Comparison of ENCODE assay signal across 8 cellular contexts in the genomic region with DNA sequence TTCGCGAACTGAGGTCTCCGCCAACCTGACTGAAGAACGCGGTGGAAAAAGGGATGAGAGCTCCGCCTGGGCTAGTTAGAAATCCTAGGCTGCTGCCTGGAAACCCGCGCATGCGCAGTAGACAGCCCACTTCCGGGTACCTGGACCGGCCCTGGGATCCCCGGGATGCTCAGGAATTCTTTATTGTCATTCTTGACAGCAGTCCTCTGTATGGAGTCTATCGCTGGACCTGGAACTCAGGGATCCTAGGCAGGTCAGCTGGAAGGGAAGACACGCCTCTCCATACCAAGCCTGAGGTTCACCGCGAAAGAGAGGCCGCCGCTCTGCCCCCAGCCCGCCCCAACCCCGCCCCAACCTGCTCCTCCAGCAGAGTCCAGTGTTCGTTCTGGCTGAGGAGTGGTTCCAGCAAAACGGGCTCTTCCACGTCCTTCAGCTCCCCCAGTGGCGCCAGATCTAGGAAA.
DNase-seq lines count a peak whose midpoint lies in the region; ATAC-seq and TF ChIP-seq lines count a peak whose summit lies in the region.

No MANE protein-coding gene starts in this region.

- in situ Hi-C loops in SK-MEL-5 (cut with HindIII; ENCODE audit: low pct_unique_long_range_greater_than_20kb, low sequenced_read_pairs) = no loop called here

- intact Hi-C loops in left lung (cut with DNase I) = no loop called here

- H3K36me3 ChIP-seq in left lung = no peaks in the 10 kb centered on the region

- no peaks in the 10 kb centered on the region for H3K4me1 Mint-ChIP-seq in progenitor cell of endocrine pancreas (ENCODE audit: low read depth)

- DNase-seq in DMS 273 (lab: John Stamatoyannopoulos, UW; ENCODE audit: unreplicated experiment) (peak; percentile 44), SK-MEL-5 (ENCODE audit: low read depth, low spot score) (peak; percentile 86), left lung (peak in 1 of 2 donors; percentile 84), 8988T (no peak), inferior parietal cortex (ENCODE audit: extremely low spot score) (no peak), progenitor cell of endocrine pancreas (ENCODE audit: low spot score, unreplicated experiment) (no peak)

- H3K27me3 ChIP-seq in left lung = peaks cover 0 to 4% of the 10 kb centered on the region in 2 donors

- peaks cover 0 to 69% of the 10 kb centered on the region in 2 donors for H3K9me3 ChIP-seq in left lung

- ATAC-seq in HG02798 (IDR thresholded peaks at IDR 0.05; ENCODE audit: poor library complexity, unreplicated experiment) = peak; percentile 51
- peak; percentile 58 for ATAC-seq in left lung
- no peak for ATAC-seq in GM21423 (IDR thresholded peaks at IDR 0.05; ENCODE audit: unreplicated experiment)

- H3K27ac Mint-ChIP-seq in progenitor cell of endocrine pancreas = no peak overlapping the region

- H3K36me3 Mint-ChIP-seq in progenitor cell of endocrine pancreas (ENCODE audit: insufficient read depth) = peaks cover 16% of the 10 kb centered on the region

- peaks cover 56% of the 10 kb centered on the region for H3K9me3 Mint-ChIP-seq in progenitor cell of endocrine pancreas (ENCODE audit: low read depth)

- H3K27ac ChIP-seq in left lung = no peak overlapping the region

- TF ChIP-seq CTCF in left lung (IDR thresholded peaks at IDR 0.05) (no peak), progenitor cell of endocrine pancreas (IDR thresholded peaks at IDR 0.05; ENCODE audit: unreplicated experiment) (no peak)

- H3K4me3 ChIP-seq in left lung = no peak overlapping the region

- H3K4me3 Mint-ChIP-seq in progenitor cell of endocrine pancreas (ENCODE audit: low read depth) = no peak overlapping the region

- H3K27me3 Mint-ChIP-seq in progenitor cell of endocrine pancreas = no peaks in the 10 kb centered on the region

- H3K4me1 ChIP-seq in left lung = no peaks in the 10 kb centered on the region

Comparison
In these comparisons a context has a peak if more than half of its experiments do, and no peak if none do; other contexts are left out.
1. DNase-seq: peak in DMS 273 (single experiment) and SK-MEL-5 (single experiment); none in 8988T (single experiment), inferior parietal cortex (single experiment) and progenitor cell of endocrine pancreas (single experiment).